1 cellular context compared by ENCODE assay signal in the genomic region with DNA sequence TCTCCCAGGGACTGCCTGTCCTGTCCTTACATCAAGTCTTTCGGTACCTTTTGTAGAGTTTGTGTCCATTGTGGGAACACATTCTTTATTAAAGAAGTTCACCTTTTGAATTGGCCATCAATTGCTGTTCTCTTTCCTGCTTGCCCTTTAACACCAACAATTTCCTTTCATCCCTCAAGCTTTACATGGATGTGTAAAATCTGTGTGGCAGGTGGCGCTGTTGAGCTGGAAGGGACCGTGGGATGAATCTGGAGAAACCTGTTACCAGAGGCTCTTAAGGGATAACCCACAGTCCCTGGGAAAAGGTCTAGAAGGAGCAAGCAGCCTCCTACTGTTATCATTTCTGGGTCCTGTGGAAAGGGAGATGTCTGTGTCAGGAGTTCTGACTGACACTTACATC.
TF ChIP-seq lines count a peak whose summit lies in the region.

No MANE protein-coding gene starts in this region.

TF ChIP-seq in K562, 482 proteins besides CTCF, POLR2A, EP300 and RAD21 (continued from another document):
- TF ChIP-seq, protein P1, sequence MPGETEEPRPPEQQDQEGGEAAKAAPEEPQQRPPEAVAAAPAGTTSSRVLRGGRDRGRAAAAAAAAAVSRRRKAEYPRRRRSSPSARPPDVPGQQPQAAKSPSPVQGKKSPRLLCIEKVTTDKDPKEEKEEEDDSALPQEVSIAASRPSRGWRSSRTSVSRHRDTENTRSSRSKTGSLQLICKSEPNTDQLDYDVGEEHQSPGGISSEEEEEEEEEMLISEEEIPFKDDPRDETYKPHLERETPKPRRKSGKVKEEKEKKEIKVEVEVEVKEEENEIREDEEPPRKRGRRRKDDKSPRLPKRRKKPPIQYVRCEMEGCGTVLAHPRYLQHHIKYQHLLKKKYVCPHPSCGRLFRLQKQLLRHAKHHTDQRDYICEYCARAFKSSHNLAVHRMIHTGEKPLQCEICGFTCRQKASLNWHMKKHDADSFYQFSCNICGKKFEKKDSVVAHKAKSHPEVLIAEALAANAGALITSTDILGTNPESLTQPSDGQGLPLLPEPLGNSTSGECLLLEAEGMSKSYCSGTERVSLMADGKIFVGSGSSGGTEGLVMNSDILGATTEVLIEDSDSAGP (CRISPR knock-in tag; IDR thresholded peaks at IDR 0.05) = peak; percentile 83
- TF ChIP-seq ZNF12 (CRISPR knock-in tag; IDR thresholded peaks at IDR 0.05) = no peak
- no peak for TF ChIP-seq ZNF778 (CRISPR knock-in tag; IDR thresholded peaks at IDR 0.05)
- TF ChIP-seq ZFPM2 (CRISPR knock-in tag; IDR thresholded peaks at IDR 0.05) = no peak
- no peak for TF ChIP-seq DDX20 (tag; IDR thresholded peaks at IDR 0.05; ENCODE audit: low read depth)
- no peak for TF ChIP-seq ZNF282 (CRISPR knock-in tag; IDR thresholded peaks at IDR 0.05)
- no peak for TF ChIP-seq E2F3 (CRISPR knock-in tag; IDR thresholded peaks at IDR 0.05)
- no peak for TF ChIP-seq MECOM (CRISPR knock-in tag; IDR thresholded peaks at IDR 0.05)
- TF ChIP-seq ARID2 (IDR thresholded peaks at IDR 0.05) = peak; percentile 79
- no peak for TF ChIP-seq ZNF124 (CRISPR knock-in tag; IDR thresholded peaks at IDR 0.05)
- TF ChIP-seq E2F1 (CRISPR knock-in tag; IDR thresholded peaks at IDR 0.05) = no peak
- TF ChIP-seq HDAC3 (IDR thresholded peaks at IDR 0.05; ENCODE audit: borderline replicate concordance, partially characterized antibody) = no peak
- TF ChIP-seq MYC (IDR thresholded peaks at IDR 0.05; ENCODE audit: low read depth, low read length) = peak; percentile 30; the same call in 1 of the 2 replicates
- no peak for TF ChIP-seq MYC (CRISPR knock-in tag; IDR thresholded peaks at IDR 0.05; ENCODE audit: borderline replicate concordance, low read depth)
- TF ChIP-seq RNF2 (IDR thresholded peaks at IDR 0.05) = no peak
- no peak for TF ChIP-seq TRIM24 (IDR thresholded peaks at IDR 0.05)
- TF ChIP-seq RERE (CRISPR knock-in tag; IDR thresholded peaks at IDR 0.05; ENCODE audit: borderline replicate concordance) = no peak
- TF ChIP-seq ETV6 (IDR thresholded peaks at IDR 0.05; ENCODE audit: borderline replicate concordance in 1 of 2, low read depth in 2 of 2, low read length in 1 of 2) = no peak
- no peak for TF ChIP-seq ETV6 (CRISPR knock-in tag; IDR thresholded peaks at IDR 0.05; ENCODE audit: borderline replicate concordance)
- TF ChIP-seq NR2C2 (CRISPR knock-in tag; IDR thresholded peaks at IDR 0.05) = no peak
- TF ChIP-seq NR2C2 (tag; IDR thresholded peaks at IDR 0.05) = 0 out of 2 replicates have a peak, but pooled peaks have one; percentile 33
- no peak for TF ChIP-seq MTA3 (IDR thresholded peaks at IDR 0.05; ENCODE audit: borderline replicate concordance)
- no peak for TF ChIP-seq CEBPG (CRISPR knock-in tag; IDR thresholded peaks at IDR 0.05)
- TF ChIP-seq CEBPG (tag; conservative IDR thresholded peaks at IDR 0.05 in 1 of 2, IDR thresholded peaks at IDR 0.05 in 1 of 2) = no peak
- TF ChIP-seq, protein P2, sequence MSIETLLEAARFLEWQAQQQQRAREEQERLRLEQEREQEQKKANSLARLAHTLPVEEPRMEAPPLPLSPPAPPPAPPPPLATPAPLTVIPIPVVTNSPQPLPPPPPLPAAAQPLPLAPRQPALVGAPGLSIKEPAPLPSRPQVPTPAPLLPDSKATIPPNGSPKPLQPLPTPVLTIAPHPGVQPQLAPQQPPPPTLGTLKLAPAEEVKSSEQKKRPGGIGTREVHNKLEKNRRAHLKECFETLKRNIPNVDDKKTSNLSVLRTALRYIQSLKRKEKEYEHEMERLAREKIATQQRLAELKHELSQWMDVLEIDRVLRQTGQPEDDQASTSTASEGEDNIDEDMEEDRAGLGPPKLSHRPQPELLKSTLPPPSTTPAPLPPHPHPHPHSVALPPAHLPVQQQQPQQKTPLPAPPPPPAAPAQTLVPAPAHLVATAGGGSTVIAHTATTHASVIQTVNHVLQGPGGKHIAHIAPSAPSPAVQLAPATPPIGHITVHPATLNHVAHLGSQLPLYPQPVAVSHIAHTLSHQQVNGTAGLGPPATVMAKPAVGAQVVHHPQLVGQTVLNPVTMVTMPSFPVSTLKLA (conservative IDR thresholded peaks at IDR 0.05) = peak; percentile 31 to 39; a peak in 1 of 4 replicates
- no peak for TF ChIP-seq FOS (IDR thresholded peaks at IDR 0.05; ENCODE audit: extremely low read depth, insufficient read length)
- no peak for TF ChIP-seq POLR2G (IDR thresholded peaks at IDR 0.05; ENCODE audit: low read depth, low read length)
- TF ChIP-seq NBN (IDR thresholded peaks at IDR 0.05; ENCODE audit: low read depth) = 0 out of 2 replicates have a peak, but pooled peaks have one; percentile 47
- TF ChIP-seq ZNF197 (CRISPR knock-in tag; IDR thresholded peaks at IDR 0.05; ENCODE audit: low read depth) = no peak
- peak; percentile 65; the same call in 1 of the 2 replicates for TF ChIP-seq NFATC3 (IDR thresholded peaks at IDR 0.05)
- TF ChIP-seq L3MBTL2 (IDR thresholded peaks at IDR 0.05) = peak; percentile 39; the same call in 1 of the 2 replicates
- no peak for TF ChIP-seq EGR1 (conservative IDR thresholded peaks at IDR 0.05)
- TF ChIP-seq MAFG (tag; conservative IDR thresholded peaks at IDR 0.05) = no peak
- no peak for TF ChIP-seq SMAD4 (CRISPR knock-in tag; conservative IDR thresholded peaks at IDR 0.05)
- TF ChIP-seq SP1 (CRISPR knock-in tag; IDR thresholded peaks at IDR 0.05) = no peak
- TF ChIP-seq DEAF1 (CRISPR knock-in tag; IDR thresholded peaks at IDR 0.05) = peak; percentile 85
- TF ChIP-seq HDAC8 (tag; IDR thresholded peaks at IDR 0.05) = 0 out of 2 replicates have a peak, but pooled peaks have one; percentile 21
- TF ChIP-seq MTA1 (IDR thresholded peaks at IDR 0.05; ENCODE audit: borderline replicate concordance) = peak; percentile 23; the same call in 1 of the 2 replicates
- no peak for TF ChIP-seq ZNF174 (CRISPR knock-in tag; IDR thresholded peaks at IDR 0.05)
- peak in 1 of 2 experiments; percentile 79; a peak in 2 of 4 replicates for TF ChIP-seq RCOR1 (IDR thresholded peaks at IDR 0.05; ENCODE audit: borderline replicate concordance in 1 of 2, low read depth in 2 of 2, low read length in 2 of 2)
- TF ChIP-seq, protein P3, sequence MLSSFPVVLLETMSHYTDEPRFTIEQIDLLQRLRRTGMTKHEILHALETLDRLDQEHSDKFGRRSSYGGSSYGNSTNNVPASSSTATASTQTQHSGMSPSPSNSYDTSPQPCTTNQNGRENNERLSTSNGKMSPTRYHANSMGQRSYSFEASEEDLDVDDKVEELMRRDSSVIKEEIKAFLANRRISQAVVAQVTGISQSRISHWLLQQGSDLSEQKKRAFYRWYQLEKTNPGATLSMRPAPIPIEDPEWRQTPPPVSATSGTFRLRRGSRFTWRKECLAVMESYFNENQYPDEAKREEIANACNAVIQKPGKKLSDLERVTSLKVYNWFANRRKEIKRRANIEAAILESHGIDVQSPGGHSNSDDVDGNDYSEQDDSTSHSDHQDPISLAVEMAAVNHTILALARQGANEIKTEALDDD (IDR thresholded peaks at IDR 0.05) = no peak
- TF ChIP-seq BHLHE40 (IDR thresholded peaks at IDR 0.05; ENCODE audit: low read length) = 0 out of 2 replicates have a peak, but pooled peaks have one; percentile 10
- no peak for TF ChIP-seq ATF1 (CRISPR knock-in tag; IDR thresholded peaks at IDR 0.05)
- peak; percentile 11; the same call in 1 of the 2 replicates for TF ChIP-seq ATF1 (tag; IDR thresholded peaks at IDR 0.05)
- TF ChIP-seq ZNF431 (CRISPR knock-in tag; IDR thresholded peaks at IDR 0.05) = no peak
- peak; percentile 50 for TF ChIP-seq BRD9 (IDR thresholded peaks at IDR 0.05; ENCODE audit: low read depth, partially characterized antibody)
